1 cellular context compared by ENCODE assay signal in the genomic region with DNA sequence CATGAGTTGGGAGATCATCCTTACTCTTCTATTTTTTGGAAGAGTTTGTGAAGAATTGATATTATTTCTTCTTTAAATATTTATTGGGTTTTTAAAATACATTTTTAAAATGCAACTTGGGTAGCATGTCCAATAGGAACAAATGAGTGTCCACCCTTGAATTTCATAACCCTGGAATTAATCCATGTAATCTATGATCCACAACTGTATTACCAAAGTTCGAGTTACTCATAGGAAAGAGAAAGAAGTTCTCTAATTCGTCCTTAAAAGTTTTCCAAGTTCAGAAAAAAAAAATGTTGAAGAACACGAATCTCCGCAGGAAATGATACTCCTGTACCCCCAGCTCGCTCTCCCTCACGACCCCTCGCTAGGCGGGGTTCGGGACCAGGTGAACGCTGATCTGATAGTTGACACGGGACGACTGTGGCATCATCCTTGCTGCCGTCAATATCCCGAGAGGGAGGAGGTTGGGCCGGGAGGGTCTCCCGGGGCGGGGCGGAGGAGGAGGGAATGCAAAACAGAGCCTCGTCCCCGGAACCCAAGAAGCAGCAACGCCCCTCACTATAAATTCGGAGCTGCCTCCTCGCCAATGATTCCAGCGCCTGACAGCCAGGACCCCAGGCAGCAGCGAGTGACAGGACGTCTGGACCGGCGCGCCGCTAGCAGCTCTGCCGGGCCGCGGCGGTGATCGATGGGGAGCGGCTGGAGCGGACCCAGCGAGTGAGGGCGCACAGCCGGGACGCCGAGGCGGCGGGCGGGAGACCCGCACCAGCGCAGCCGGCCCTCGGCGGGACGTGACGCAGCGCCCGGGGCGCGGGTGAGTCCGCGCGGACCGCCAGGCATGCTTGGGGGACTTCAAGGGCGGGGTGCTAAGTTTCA.
A peak's percentile ranks its signal among the peaks of the same experiment; 100 is the strongest.
TF ChIP-seq lines count a peak whose summit lies in the region.

A gene (plus strand): TSS at position 593 of the 879 bp plus-strand sequence. CDS start 43,133 bp downstream, outside the sequence.

TF ChIP-seq in HepG2, 621 proteins besides CTCF, POLR2A, EP300 and RAD21 (continued from another document):
- TF ChIP-seq, protein P1, sequence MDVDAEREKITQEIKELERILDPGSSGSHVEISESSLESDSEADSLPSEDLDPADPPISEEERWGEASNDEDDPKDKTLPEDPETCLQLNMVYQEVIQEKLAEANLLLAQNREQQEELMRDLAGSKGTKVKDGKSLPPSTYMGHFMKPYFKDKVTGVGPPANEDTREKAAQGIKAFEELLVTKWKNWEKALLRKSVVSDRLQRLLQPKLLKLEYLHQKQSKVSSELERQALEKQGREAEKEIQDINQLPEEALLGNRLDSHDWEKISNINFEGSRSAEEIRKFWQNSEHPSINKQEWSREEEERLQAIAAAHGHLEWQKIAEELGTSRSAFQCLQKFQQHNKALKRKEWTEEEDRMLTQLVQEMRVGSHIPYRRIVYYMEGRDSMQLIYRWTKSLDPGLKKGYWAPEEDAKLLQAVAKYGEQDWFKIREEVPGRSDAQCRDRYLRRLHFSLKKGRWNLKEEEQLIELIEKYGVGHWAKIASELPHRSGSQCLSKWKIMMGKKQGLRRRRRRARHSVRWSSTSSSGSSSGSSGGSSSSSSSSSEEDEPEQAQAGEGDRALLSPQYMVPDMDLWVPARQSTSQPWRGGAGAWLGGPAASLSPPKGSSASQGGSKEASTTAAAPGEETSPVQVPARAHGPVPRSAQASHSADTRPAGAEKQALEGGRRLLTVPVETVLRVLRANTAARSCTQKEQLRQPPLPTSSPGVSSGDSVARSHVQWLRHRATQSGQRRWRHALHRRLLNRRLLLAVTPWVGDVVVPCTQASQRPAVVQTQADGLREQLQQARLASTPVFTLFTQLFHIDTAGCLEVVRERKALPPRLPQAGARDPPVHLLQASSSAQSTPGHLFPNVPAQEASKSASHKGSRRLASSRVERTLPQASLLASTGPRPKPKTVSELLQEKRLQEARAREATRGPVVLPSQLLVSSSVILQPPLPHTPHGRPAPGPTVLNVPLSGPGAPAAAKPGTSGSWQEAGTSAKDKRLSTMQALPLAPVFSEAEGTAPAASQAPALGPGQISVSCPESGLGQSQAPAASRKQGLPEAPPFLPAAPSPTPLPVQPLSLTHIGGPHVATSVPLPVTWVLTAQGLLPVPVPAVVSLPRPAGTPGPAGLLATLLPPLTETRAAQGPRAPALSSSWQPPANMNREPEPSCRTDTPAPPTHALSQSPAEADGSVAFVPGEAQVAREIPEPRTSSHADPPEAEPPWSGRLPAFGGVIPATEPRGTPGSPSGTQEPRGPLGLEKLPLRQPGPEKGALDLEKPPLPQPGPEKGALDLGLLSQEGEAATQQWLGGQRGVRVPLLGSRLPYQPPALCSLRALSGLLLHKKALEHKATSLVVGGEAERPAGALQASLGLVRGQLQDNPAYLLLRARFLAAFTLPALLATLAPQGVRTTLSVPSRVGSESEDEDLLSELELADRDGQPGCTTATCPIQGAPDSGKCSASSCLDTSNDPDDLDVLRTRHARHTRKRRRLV (CRISPR knock-in tag; IDR thresholded peaks at IDR 0.05), result no peak
- TF ChIP-seq, protein P2, sequence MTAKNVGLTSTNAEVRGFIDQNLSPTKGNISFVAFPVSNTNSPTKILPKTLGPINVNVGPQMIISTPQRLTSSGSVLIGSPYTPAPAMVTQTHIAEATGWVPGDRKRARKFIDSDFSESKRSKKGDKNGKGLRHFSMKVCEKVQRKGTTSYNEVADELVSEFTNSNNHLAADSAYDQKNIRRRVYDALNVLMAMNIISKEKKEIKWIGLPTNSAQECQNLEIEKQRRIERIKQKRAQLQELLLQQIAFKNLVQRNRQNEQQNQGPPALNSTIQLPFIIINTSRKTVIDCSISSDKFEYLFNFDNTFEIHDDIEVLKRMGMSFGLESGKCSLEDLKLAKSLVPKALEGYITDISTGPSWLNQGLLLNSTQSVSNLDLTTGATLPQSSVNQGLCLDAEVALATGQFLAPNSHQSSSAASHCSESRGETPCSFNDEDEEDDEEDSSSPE (CRISPR knock-in tag; IDR thresholded peaks at IDR 0.05), result peak; percentile 44; the same call in 1 of the 2 replicates
- TF ChIP-seq GTF3A (CRISPR knock-in tag; conservative IDR thresholded peaks at IDR 0.05), result no peak
- peak; percentile 44; the same call in 1 of the 2 replicates for TF ChIP-seq POLR2AphosphoS5 (IDR thresholded peaks at IDR 0.05; ENCODE audit: low read depth, low read length)
- TF ChIP-seq JUNB (CRISPR knock-in tag; IDR thresholded peaks at IDR 0.05; ENCODE audit: borderline replicate concordance), result no peak
- TF ChIP-seq ZNF570 (CRISPR knock-in tag; IDR thresholded peaks at IDR 0.05; ENCODE audit: borderline replicate concordance), result 0 out of 2 replicates have a peak, but pooled peaks have one; percentile 39
- 0 out of 2 replicates have a peak, but pooled peaks have one; percentile 30 for TF ChIP-seq ZNF274 (CRISPR knock-in tag; IDR thresholded peaks at IDR 0.05)
- TF ChIP-seq ERF (CRISPR knock-in tag; IDR thresholded peaks at IDR 0.05), result peak; percentile 37; the same call in 1 of the 2 replicates
- 0 out of 2 replicates have a peak, but pooled peaks have one; percentile 24 for TF ChIP-seq ZNF546 (CRISPR knock-in tag; conservative IDR thresholded peaks at IDR 0.05)
- TF ChIP-seq ZSCAN29 (CRISPR knock-in tag; conservative IDR thresholded peaks at IDR 0.05), result 0 out of 2 replicates have a peak, but pooled peaks have one; percentile 37
- peak; percentile 40; the same call in 1 of the 2 replicates for TF ChIP-seq KDM5B (CRISPR knock-in tag; IDR thresholded peaks at IDR 0.05; ENCODE audit: borderline replicate concordance)
- TF ChIP-seq ZSCAN31 (CRISPR knock-in tag; IDR thresholded peaks at IDR 0.05; ENCODE audit: low read depth), result peak; percentile 39; the same call in 1 of the 2 replicates
- no peak for TF ChIP-seq NFIB (CRISPR knock-in tag; IDR thresholded peaks at IDR 0.05; ENCODE audit: borderline replicate concordance)
